In genomic region chr6:38783436-38784228, GRCh38 we compare ENCODE assay signal across 27 cellular contexts.
DNase-seq lines count a peak whose midpoint lies in the region; FAIRE-seq and TF ChIP-seq lines count a peak whose summit lies in the region.
"Had no signal": no experiment of that assay in that cellular context is flagged by ENCODE, and none has a peak within 500 bp of the region (broad histone marks: within the 10 kb centered on the region; RNA-seq: fewer than 3 reads in every experiment).

No MANE protein-coding gene starts in this region.

- no peaks in the 10 kb centered on the region for H3K9me3 ChIP-seq in hepatocyte (ENCODE audit: low read depth)
- H3K9me3 ChIP-seq in sigmoid colon: no peaks in the 10 kb centered on the region
- H3K9me3 ChIP-seq: lower lobe of right lung, pancreas had no signal

- no peaks in the 10 kb centered on the region for H4K20me1 ChIP-seq in hepatocyte (ENCODE audit: insufficient read depth, poor library complexity, severe bottlenecking)

- H3K27me3 Mint-ChIP-seq in osteocyte (ENCODE audit: unreplicated experiment): no peaks in the 10 kb centered on the region

- no peaks in the 10 kb centered on the region for H3K36me3 Mint-ChIP-seq in osteocyte (ENCODE audit: unreplicated experiment)
- H3K36me3 Mint-ChIP-seq: T-cell had no signal

- intact Hi-C loops in sigmoid colon (cut with DNase I): no loop called here

- H3K9me2 ChIP-seq in hepatocyte (replicated peaks; ENCODE audit: insufficient read depth): no peaks in the 10 kb centered on the region

- no peak overlapping the region for H3K27ac ChIP-seq in hepatocyte
- no peak overlapping the region for H3K27ac ChIP-seq in sigmoid colon
- H3K27ac ChIP-seq: coronary artery, lower lobe of right lung, pancreas had no signal

- no peak for TF ChIP-seq CTCF in hepatocyte (IDR thresholded peaks at IDR 0.05; ENCODE audit: poor library complexity)
- TF ChIP-seq CTCF in osteocyte (IDR thresholded peaks at IDR 0.05): no peak
- TF ChIP-seq CTCF in sigmoid colon (IDR thresholded peaks at IDR 0.05): no peak

- no peak for DNase-seq in GM12892 (ENCODE audit: insufficient read length)
- DNase-seq in NCI-H69 (lab: John Stamatoyannopoulos, UW): peak; percentile 15
- DNase-seq in hepatocyte (ENCODE audit: low spot score): no peak
- no peak for DNase-seq in osteocyte (ENCODE audit: extremely low spot score, unreplicated experiment)
- DNase-seq in sigmoid colon: no peak
- DNase-seq in NCI-H226: no peak
- no peak for DNase-seq in activated CD4-positive, alpha-beta T cell treated with anti-CD3 and anti-CD28 coated beads for 4 hours
- no peak for DNase-seq in NCI-H2107 (lab: John Stamatoyannopoulos, UW)
- DNase-seq: activated CD4-positive, alpha-beta T cell treated with anti-CD3 and anti-CD28 coated beads, Interleukin-2, amount 10 ng/mL, durations not matched to agents 24 days and 14 days; activated effector memory CD4-positive, alpha-beta T cell treated with Interleukin-2 at 50 U/mL for 16 hours; brain microvascular endothelial cell; CD4-positive, alpha-beta T cell; Kasumi-1; lower lobe of right lung; NCI-H1092 treated with DMSO at 0.1 percent for 48 hours; NCI-H2029 treated with DMSO at 0.1 percent for 48 hours; NCI-H510A; pancreas; SHP77 treated with DMSO at 0.1 percent for 48 hours; stimulated activated CD4-positive, alpha-beta T cell treated with anti-CD3 and anti-CD28 coated beads, Interleukin-2, amount 100 ng/mL, for 24 hours; stimulated activated naive CD4-positive, alpha-beta T cell; T-cell had no signal

- H3K4me1 ChIP-seq in hepatocyte (ENCODE audit: insufficient read depth) (no peaks in the 10 kb centered on the region), sigmoid colon (no peaks in the 10 kb centered on the region)
- H3K4me1 ChIP-seq: lower lobe of right lung, pancreas had no signal

- H3K36me3 ChIP-seq in hepatocyte (replicated peaks; ENCODE audit: insufficient read depth, low read depth): no peaks in the 10 kb centered on the region
- H3K36me3 ChIP-seq in sigmoid colon: no peaks in the 10 kb centered on the region
- H3K36me3 ChIP-seq: brain microvascular endothelial cell, lower lobe of right lung, pancreas had no signal

- no peaks in the 10 kb centered on the region for H3K9me3 Mint-ChIP-seq in osteocyte (ENCODE audit: unreplicated experiment)
- H3K9me3 Mint-ChIP-seq: activated CD4-positive, alpha-beta T cell treated with anti-CD3 and anti-CD28 coated beads, Interleukin-2, amount 10 ng/mL, durations not matched to agents 24 days and 14 days; CD4-positive, alpha-beta T cell; T-cell had no signal

- peak overlapping the region; percentile 82 for H3K27ac Mint-ChIP-seq in osteocyte (ENCODE audit: unreplicated experiment)
- H3K27ac Mint-ChIP-seq: activated CD4-positive, alpha-beta T cell treated with anti-CD3 and anti-CD28 coated beads, Interleukin-2, amount 10 ng/mL, durations not matched to agents 24 days and 14 days; CD4-positive, alpha-beta T cell; T-cell had no signal

- 45% methylated on average over 11 of the region's 11 CpGs for WGBS in hepatocyte (ENCODE audit: low lambda C conversion rate, missing lambda C conversion rate)
- 59 to 68% methylated on average over 11 of the region's 11 CpGs for WGBS in sigmoid colon, 2 donors

- H3K27me3 ChIP-seq in hepatocyte (no peaks in the 10 kb centered on the region), sigmoid colon (no peaks in the 10 kb centered on the region)
- H3K27me3 ChIP-seq: brain microvascular endothelial cell, pancreas had no signal

- H2AFZ ChIP-seq in hepatocyte: peak overlapping the region; percentile 21

- no peaks in the 10 kb centered on the region for H3K79me2 ChIP-seq in hepatocyte

- H3K4me2 ChIP-seq in hepatocyte: no peak overlapping the region

- no peak for TF ChIP-seq EP300 in sigmoid colon (IDR thresholded peaks at IDR 0.05)

- FAIRE-seq in GM12892 (lab: Jason Lieb, UNC): peak; percentile 44
- FAIRE-seq: endometrium, H54, keratinocyte, pancreas, TTC549 had no signal

- no peak overlapping the region for H3K4me3 Mint-ChIP-seq in osteocyte (ENCODE audit: unreplicated experiment)
- H3K4me3 Mint-ChIP-seq: activated CD4-positive, alpha-beta T cell treated with anti-CD3 and anti-CD28 coated beads, Interleukin-2, amount 10 ng/mL, durations not matched to agents 24 days and 14 days; CD4-positive, alpha-beta T cell; T-cell had no signal

- TF ChIP-seq POLR2A in GM12892 (IDR thresholded peaks at IDR 0.05; ENCODE audit: low read depth, low read length) (no peak), sigmoid colon (IDR thresholded peaks at IDR 0.05) (no peak)

- H3K4me3 ChIP-seq in hepatocyte (no peak overlapping the region), sigmoid colon (no peak overlapping the region)
- H3K4me3 ChIP-seq: coronary artery, lower lobe of right lung, pancreas had no signal

- peaks cover 76% of the 10 kb centered on the region for H3K4me1 Mint-ChIP-seq in osteocyte (ENCODE audit: unreplicated experiment)
- H3K4me1 Mint-ChIP-seq: activated CD4-positive, alpha-beta T cell treated with anti-CD3 and anti-CD28 coated beads, Interleukin-2, amount 10 ng/mL, durations not matched to agents 24 days and 14 days; T-cell had no signal
